1 cellular context compared by ENCODE assay signal in genomic region chr18:24018299-24018910, GRCh38.
TF ChIP-seq lines count a peak whose summit lies in the region.

No MANE protein-coding gene starts in this region.

TF ChIP-seq in H1, 55 proteins besides CTCF, POLR2A, EP300 and RAD21:
- no peak for TF ChIP-seq TAF7 (optimal IDR thresholded peaks at IDR 0.05; ENCODE audit: borderline replicate concordance, low read depth, low read length)
- no peak for TF ChIP-seq JUN (IDR thresholded peaks at IDR 0.05; ENCODE audit: low read depth, low read length)
- no peak for TF ChIP-seq EZH2 (IDR thresholded peaks at IDR 0.05; ENCODE audit: low read depth, low read length, severe bottlenecking)
- no peak for TF ChIP-seq POLR2AphosphoS5 (IDR thresholded peaks at IDR 0.05; ENCODE audit: low read depth, low read length)
- no peak for TF ChIP-seq JUND (IDR thresholded peaks at IDR 0.05; ENCODE audit: low read length)
- no peak for TF ChIP-seq CBX8 (IDR thresholded peaks at IDR 0.05; ENCODE audit: borderline replicate concordance, low read depth, low read length)
- no peak for TF ChIP-seq CTBP2 (IDR thresholded peaks at IDR 0.05; ENCODE audit: borderline replicate concordance, insufficient read depth, insufficient read length, low read length)
- TF ChIP-seq, protein P1, sequence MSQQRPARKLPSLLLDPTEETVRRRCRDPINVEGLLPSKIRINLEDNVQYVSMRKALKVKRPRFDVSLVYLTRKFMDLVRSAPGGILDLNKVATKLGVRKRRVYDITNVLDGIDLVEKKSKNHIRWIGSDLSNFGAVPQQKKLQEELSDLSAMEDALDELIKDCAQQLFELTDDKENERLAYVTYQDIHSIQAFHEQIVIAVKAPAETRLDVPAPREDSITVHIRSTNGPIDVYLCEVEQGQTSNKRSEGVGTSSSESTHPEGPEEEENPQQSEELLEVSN (IDR thresholded peaks at IDR 0.05): no peak
- no peak for TF ChIP-seq MAFK (IDR thresholded peaks at IDR 0.05; ENCODE audit: low read depth, low read length)
- TF ChIP-seq SIRT6 (IDR thresholded peaks at IDR 0.05; ENCODE audit: low read length): no peak
- TF ChIP-seq, protein P2, sequence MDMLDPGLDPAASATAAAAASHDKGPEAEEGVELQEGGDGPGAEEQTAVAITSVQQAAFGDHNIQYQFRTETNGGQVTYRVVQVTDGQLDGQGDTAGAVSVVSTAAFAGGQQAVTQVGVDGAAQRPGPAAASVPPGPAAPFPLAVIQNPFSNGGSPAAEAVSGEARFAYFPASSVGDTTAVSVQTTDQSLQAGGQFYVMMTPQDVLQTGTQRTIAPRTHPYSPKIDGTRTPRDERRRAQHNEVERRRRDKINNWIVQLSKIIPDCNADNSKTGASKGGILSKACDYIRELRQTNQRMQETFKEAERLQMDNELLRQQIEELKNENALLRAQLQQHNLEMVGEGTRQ (IDR thresholded peaks at IDR 0.05; ENCODE audit: low read length): no peak
- TF ChIP-seq GABPA (IDR thresholded peaks at IDR 0.05; ENCODE audit: borderline replicate concordance, insufficient read depth, low read length): no peak
- no peak for TF ChIP-seq SIN3A (conservative IDR thresholded peaks at IDR 0.05 in 1 of 2, IDR thresholded peaks at IDR 0.05 in 1 of 2; ENCODE audit: low read depth in 1 of 2, low read length in 2 of 2)
- TF ChIP-seq KDM1A (IDR thresholded peaks at IDR 0.05; ENCODE audit: borderline replicate concordance, low read length): no peak
